Comparison of ENCODE assay signal across 17 cellular contexts in genomic region chr12:132610896-132611602, GRCh38. TPM values are rescaled to one million over a fixed set of nuclear protein-coding genes. Genes with fewer than 3 reads are reported as not detected.
"Had no signal": no experiment of that assay in that cellular context is flagged by ENCODE, and none has a peak within 500 bp of the region (broad histone marks: within the 10 kb centered on the region; RNA-seq: fewer than 3 reads in every experiment).

No MANE protein-coding gene starts in this region.

- H3K9me3 ChIP-seq: ascending aorta, pancreas had no signal

- H3K4me3 ChIP-seq: pancreas, skin epidermis had no signal

- H3K4me3 Mint-ChIP-seq: activated CD4-positive, alpha-beta T cell treated with anti-CD3 and anti-CD28 coated beads, Interleukin-2, amount 10 ng/mL, durations not matched to agents 7 days and 5 days; activated naive CD8-positive, alpha-beta T cell treated with anti-CD3 and anti-CD28 coated beads, Interleukin-2, amount 50 U/mL, for 24 hours; activated T-cell treated with anti-CD3 and anti-CD28 coated beads, Interleukin-2, amount 50 U/mL, for 24 hours had no signal

- H3K27ac Mint-ChIP-seq: activated B cell treated with CpG ODN at 0.5 μM for 24 hours; activated CD4-positive, alpha-beta T cell treated with anti-CD3 and anti-CD28 coated beads, Interleukin-2, amount 10 ng/mL, durations not matched to agents 7 days and 5 days; activated naive CD8-positive, alpha-beta T cell treated with anti-CD3 and anti-CD28 coated beads, Interleukin-2, amount 50 U/mL, for 24 hours; activated T-cell treated with anti-CD3 and anti-CD28 coated beads, Interleukin-2, amount 50 U/mL, for 24 hours; memory B cell had no signal

- H3K4me1 ChIP-seq: ascending aorta, pancreas had no signal

- H3K9me3 Mint-ChIP-seq: activated B cell treated with CpG ODN at 0.5 μM for 24 hours; activated naive CD8-positive, alpha-beta T cell treated with anti-CD3 and anti-CD28 coated beads, Interleukin-2, amount 50 U/mL, for 24 hours had no signal

- DNase-seq: activated B cell treated with CpG ODN at 0.5 μM for 24 hours; activated CD4-positive, alpha-beta T cell treated with anti-CD3 and anti-CD28 coated beads, Interleukin-2, amount 10 ng/mL, durations not matched to agents 7 days and 5 days; activated gamma-delta T cell; activated naive CD8-positive, alpha-beta T cell treated with anti-CD3 and anti-CD28 coated beads, Interleukin-2, amount 50 U/mL, for 24 hours; activated T-cell treated with anti-CD3 and anti-CD28 coated beads, Interleukin-2, amount 50 U/mL, for 24 hours; glutamatergic neuron; stimulated activated CD4-positive, alpha-beta T cell treated with anti-CD3 and anti-CD28 coated beads, Interleukin-4, amount 100 ng/mL, for 4 hours; T-helper 2 cell had no signal

- H3K36me3 ChIP-seq: ascending aorta, left lung, pancreas had no signal

- ATAC-seq: activated naive CD8-positive, alpha-beta T cell treated with anti-CD3 and anti-CD28 coated beads, Interleukin-2, amount 50 U/mL, for 24 hours; esophagus mucosa had no signal

- H3K27ac ChIP-seq: ascending aorta, left lung, pancreas, skin epidermis had no signal

RNA-seq across cellular contexts. Expression of gene LRCOL1, which starts 0.7 kb away (rescaled TPM):
- total RNA-seq: activated B cell treated with CpG ODN at 0.5 μM for 24 hours; activated CD4-positive, alpha-beta T cell treated with anti-CD3 and anti-CD28 coated beads, Interleukin-2, amount 10 ng/mL, durations not matched to agents 7 days and 5 days; activated CD8-positive, alpha-beta memory T cell treated with anti-CD3 and anti-CD28 coated beads for 36 hours; ascending aorta; pancreas; urinary bladder had no signal

RNA-seq across cellular contexts. Expression of gene P2RX2, which starts 7.5 kb away (rescaled TPM):
- total RNA-seq: activated B cell treated with CpG ODN at 0.5 μM for 24 hours; activated CD4-positive, alpha-beta T cell treated with anti-CD3 and anti-CD28 coated beads, Interleukin-2, amount 10 ng/mL, durations not matched to agents 7 days and 5 days; activated CD8-positive, alpha-beta memory T cell treated with anti-CD3 and anti-CD28 coated beads for 36 hours; ascending aorta; esophagus mucosa; left lung; renal cortical epithelial cell; urinary bladder had no signal
